10 cellular contexts compared by ENCODE assay signal in the genomic region with DNA sequence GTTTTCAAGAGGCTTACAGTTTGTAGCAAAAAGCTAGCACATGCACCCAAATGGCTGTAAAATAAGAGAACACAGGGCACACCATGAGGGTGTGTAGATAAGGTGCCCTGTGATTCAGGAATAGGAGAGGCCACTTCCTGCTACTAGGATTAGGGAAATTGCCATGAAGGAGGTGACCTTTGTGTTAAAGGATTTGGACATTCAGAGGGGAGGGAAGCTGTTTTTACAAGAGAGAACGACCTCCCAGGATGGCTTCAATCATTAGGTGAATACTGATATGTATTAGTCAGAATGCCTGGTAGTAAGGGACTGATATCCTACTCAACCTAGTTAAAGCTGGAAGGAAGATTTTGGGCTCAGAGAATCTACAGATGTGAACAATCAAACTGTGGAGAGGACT.
"Had no signal": no experiment of that assay in that cellular context is flagged by ENCODE, and none has a peak within 500 bp of the region (broad histone marks: within the 10 kb centered on the region; RNA-seq: fewer than 3 reads in every experiment).

No MANE protein-coding gene starts in this region.

- H3K9me3 ChIP-seq: heart right ventricle, left lung had no signal

- H3K27ac ChIP-seq: cardiac muscle cell, heart right ventricle, left lung had no signal

- H3K4me3 ChIP-seq: cardiac muscle cell, heart right ventricle, left lung had no signal

- H3K36me3 ChIP-seq: cardiac muscle cell, heart right ventricle, left lung had no signal

- DNase-seq: activated CD4-positive, alpha-beta T cell treated with anti-CD3 and anti-CD28 coated beads, Interleukin-2, amount 50 U/mL, for 1 hour; activated CD8-positive, alpha-beta memory T cell treated with anti-CD3 and anti-CD28 coated beads for 24 hours; activated naive CD4-positive, alpha-beta T cell treated with anti-CD3 and anti-CD28 coated beads for 36 hours; activated naive CD8-positive, alpha-beta T cell treated with anti-CD3 and anti-CD28 coated beads, Interleukin-2, amount 50 U/mL, for 24 hours; heart right ventricle; left lung; natural killer cell had no signal

- H3K27me3 ChIP-seq: cardiac muscle cell, left lung had no signal

- ATAC-seq: activated CD4-positive, CD25-positive, alpha-beta regulatory T cell treated with anti-CD3 and anti-CD28 coated beads, Interleukin-2, amount 50 U/mL, for 24 hours; activated naive CD8-positive, alpha-beta T cell treated with anti-CD3 and anti-CD28 coated beads, Interleukin-2, amount 50 U/mL, for 24 hours; left lung; natural killer cell; stimulated activated effector memory CD8-positive, alpha-beta T cell treated with anti-CD3 and anti-CD28 coated beads, Interleukin-12 subunit alpha, Interleukin-12 subunit beta, amount 100 ng/mL, for 72 hours had no signal

- H3K4me1 ChIP-seq: heart right ventricle, left lung had no signal
